ENCODE assay signal across 9 cellular contexts in the genomic region with DNA sequence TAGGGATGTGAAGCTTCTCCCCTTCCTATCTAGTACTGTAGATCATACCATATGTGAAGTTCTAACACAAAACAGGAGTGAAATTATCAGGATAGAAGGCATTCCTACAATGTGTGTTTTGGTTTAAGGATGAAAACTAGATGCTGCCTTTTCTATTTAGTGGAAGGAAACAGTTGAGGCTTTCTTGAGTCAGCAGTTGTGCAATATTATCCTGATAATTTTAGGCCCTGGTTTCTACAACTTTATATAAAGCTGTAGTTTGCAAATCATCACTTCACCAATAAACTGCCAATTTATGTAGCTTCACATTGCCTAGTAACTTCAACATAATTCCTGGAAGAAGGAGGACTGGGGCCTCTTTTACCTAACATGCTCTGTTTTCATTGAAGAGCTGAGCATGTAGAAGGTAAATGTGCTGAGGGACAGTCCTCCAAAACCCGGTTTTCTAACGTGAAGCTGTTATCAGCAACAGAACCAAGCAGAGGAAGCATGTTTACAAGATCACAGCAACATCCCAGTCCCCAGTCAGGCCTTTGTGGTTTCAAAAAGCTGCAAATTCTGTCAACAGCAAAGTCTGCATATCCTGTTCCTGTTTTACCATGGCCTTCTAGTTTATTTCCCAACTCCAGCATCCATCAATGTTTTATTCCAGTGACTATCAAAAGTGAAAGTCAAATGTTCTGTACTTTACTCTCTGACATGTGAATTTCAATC.
A peak's percentile ranks its signal among the peaks of the same experiment; 100 is the strongest.
DNase-seq lines count a peak whose midpoint lies in the region; ATAC-seq, FAIRE-seq and TF ChIP-seq lines count a peak whose summit lies in the region.
"Had no signal": no experiment of that assay in that cellular context is flagged by ENCODE, and none has a peak within 500 bp of the region (broad histone marks: within the 10 kb centered on the region; RNA-seq: fewer than 3 reads in every experiment).

No MANE protein-coding gene starts in this region.

- DNase-seq in astrocyte (ENCODE audit: low read depth) (no peak), activated gamma-delta T cell (lab: John Stamatoyannopoulos, UW) (no peak), urothelium cell line (ENCODE audit: low spot score) (no peak), NCI-H2196 treated with DMSO at 0.1 percent for 48 hours (lab: John Stamatoyannopoulos, UW; ENCODE audit: unreplicated experiment) (no peak)

- H3K79me2 ChIP-seq in astrocyte (ENCODE audit: insufficient read depth, low read length) = no peaks in the 10 kb centered on the region

- H3K27me3 ChIP-seq in astrocyte (ENCODE audit: insufficient read depth, low read length) (no peaks in the 10 kb centered on the region), mucosa of rectum (ENCODE audit: control insufficient read depth in 2 of 2, insufficient read depth in 2 of 2, low read length in 2 of 2) (no peaks in the 10 kb centered on the region)

- H3K9me3 Mint-ChIP-seq in astrocyte (ENCODE audit: unreplicated experiment) = no peaks in the 10 kb centered on the region

- no peaks in the 10 kb centered on the region for H3K27me3 Mint-ChIP-seq in astrocyte (ENCODE audit: low read depth, unreplicated experiment)

- no peak overlapping the region for H3K4me3 Mint-ChIP-seq in astrocyte (ENCODE audit: unreplicated experiment)

- H3K9ac ChIP-seq in astrocyte (ENCODE audit: low read length) (no peak overlapping the region), mucosa of rectum (ENCODE audit: low read depth in 1 of 2, low read length in 2 of 2) (peak overlapping the region in 1 of 2 donors; percentile 9)

- no peaks in the 10 kb centered on the region for H3K4me1 ChIP-seq in astrocyte (ENCODE audit: insufficient read depth, low read length)
- peaks cover 0 to 5% of the 10 kb centered on the region in 2 donors for H3K4me1 ChIP-seq in mucosa of rectum (ENCODE audit: control insufficient read depth in 2 of 2, insufficient read depth in 2 of 2, low read length in 2 of 2)

- H2AFZ ChIP-seq in astrocyte (ENCODE audit: low read depth, low read length) = peak overlapping the region; percentile 13

- no peaks in the 10 kb centered on the region for H3K36me3 Mint-ChIP-seq in astrocyte (ENCODE audit: low read depth, unreplicated experiment)

- ATAC-seq in GM18868 (IDR thresholded peaks at IDR 0.05; ENCODE audit: unreplicated experiment) (peak; percentile 49), HG03135 (IDR thresholded peaks at IDR 0.05; ENCODE audit: unreplicated experiment) (peak; percentile 56), HG02571 (IDR thresholded peaks at IDR 0.05; ENCODE audit: unreplicated experiment) (no peak)

- H3K27ac ChIP-seq in astrocyte (ENCODE audit: low read depth, low read length) (no peak overlapping the region), mucosa of rectum (ENCODE audit: low read depth in 2 of 2, low read length in 2 of 2) (peak overlapping the region; percentile 29 to 32)
- H3K27ac ChIP-seq: epithelial cell of prostate had no signal

- H3K4me3 ChIP-seq in astrocyte (ENCODE audit: insufficient read depth, low read depth, low read length) = no peak overlapping the region
- H3K4me3 ChIP-seq in mucosa of rectum (ENCODE audit: low read length in 2 of 2) = peak overlapping the region in 1 of 2 donors; percentile 34

- H3K4me2 ChIP-seq in astrocyte (ENCODE audit: low read length) = no peak overlapping the region

- no peak for TF ChIP-seq CTCF in astrocyte (IDR thresholded peaks at IDR 0.05; ENCODE audit: insufficient read depth, low read depth, low read length)

- peaks cover 4% of the 10 kb centered on the region for H3K4me1 Mint-ChIP-seq in astrocyte (ENCODE audit: low read depth, unreplicated experiment)

- no peaks in the 10 kb centered on the region for H4K20me1 ChIP-seq in astrocyte (ENCODE audit: insufficient read depth, low read length)

- no peaks in the 10 kb centered on the region for H3K36me3 ChIP-seq in astrocyte (ENCODE audit: insufficient read depth, low read length)
- H3K36me3 ChIP-seq in mucosa of rectum (ENCODE audit: control insufficient read depth in 2 of 2, insufficient read depth in 2 of 2, low read length in 2 of 2) = no peaks in the 10 kb centered on the region

- FAIRE-seq in astrocyte (lab: Jason Lieb, UNC) = peak; percentile 5
- FAIRE-seq in urothelium cell line (lab: Jason Lieb, UNC) = no peak

- H3K9me3 ChIP-seq in astrocyte (ENCODE audit: insufficient read depth, low read depth, low read length) (no peaks in the 10 kb centered on the region), mucosa of rectum (ENCODE audit: control insufficient read depth in 2 of 2, low read length in 2 of 2) (no peaks in the 10 kb centered on the region)

- H3K27ac Mint-ChIP-seq in astrocyte (ENCODE audit: unreplicated experiment) = no peak overlapping the region
